Comparison of ENCODE assay signal across 10 cellular contexts in the genomic region with DNA sequence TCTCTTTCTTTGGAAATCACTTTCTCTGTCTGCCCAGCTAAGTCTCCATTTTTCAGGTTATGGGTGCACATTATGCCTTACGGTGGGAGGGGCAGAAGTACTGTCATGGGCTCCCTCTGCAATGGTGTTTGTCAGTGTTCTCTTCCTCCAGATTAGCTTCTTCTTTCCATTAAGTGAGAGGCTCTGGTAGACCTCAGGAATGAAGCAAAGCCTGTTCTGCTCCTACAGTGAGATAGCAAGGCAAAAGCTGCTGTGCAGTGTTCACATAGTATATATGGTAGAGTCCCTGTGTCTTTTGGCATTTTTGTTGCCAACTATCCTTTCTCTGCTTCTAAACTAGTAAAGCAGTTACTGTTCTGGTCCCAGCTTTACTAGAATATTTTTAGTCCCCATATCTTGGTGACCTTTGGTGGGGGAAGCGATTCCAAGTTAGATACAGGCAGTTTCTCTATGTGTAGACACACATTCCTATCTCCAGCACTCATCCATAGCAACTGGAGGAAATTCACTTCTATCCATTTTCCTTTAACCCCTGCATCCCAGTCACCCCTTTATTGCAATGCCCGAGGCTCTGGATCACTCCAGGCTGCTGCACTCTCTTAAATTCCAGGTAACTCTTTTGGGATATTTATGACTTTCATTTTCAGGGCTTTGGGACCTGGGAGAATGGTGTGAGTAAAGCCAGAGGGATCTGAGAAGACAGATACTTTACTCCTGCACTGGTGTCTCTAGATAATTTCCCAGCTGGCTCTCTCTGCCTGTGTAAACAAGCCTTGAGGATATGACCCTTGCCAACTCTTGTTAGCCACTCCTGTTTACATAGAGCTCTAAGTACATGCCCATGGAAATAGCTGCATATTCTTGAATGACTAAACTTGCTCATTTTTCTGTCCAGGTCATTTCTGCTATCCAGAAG. TPM values are rescaled to one million over a fixed set of nuclear protein-coding genes. Genes with fewer than 3 reads are reported as not detected.
DNase-seq lines count a peak whose midpoint lies in the region; ATAC-seq and TF ChIP-seq lines count a peak whose summit lies in the region.
"Had no signal": no experiment of that assay in that cellular context is flagged by ENCODE, and none has a peak within 500 bp of the region (broad histone marks: within the 10 kb centered on the region; RNA-seq: fewer than 3 reads in every experiment).

No MANE protein-coding gene starts in this region.

- H3K27me3 ChIP-seq in RWPE2 (ENCODE audit: insufficient read depth, poor library complexity, severe bottlenecking) (no peaks in the 10 kb centered on the region), foreskin keratinocyte (no peaks in the 10 kb centered on the region), WERI-Rb-1 (ENCODE audit: insufficient read depth, low read depth, severe bottlenecking) (peaks cover 70% of the 10 kb centered on the region)

- TF ChIP-seq CTCF in RWPE2 (IDR thresholded peaks at IDR 0.05; ENCODE audit: poor library complexity, severe bottlenecking) (no peak), foreskin keratinocyte (conservative IDR thresholded peaks at IDR 0.05) (no peak), WERI-Rb-1 (IDR thresholded peaks at IDR 0.05; ENCODE audit: low read depth, low read length) (no peak)

- H3K9me3 ChIP-seq in RWPE2 (ENCODE audit: severe bottlenecking) (no peaks in the 10 kb centered on the region), WERI-Rb-1 (ENCODE audit: severe bottlenecking) (no peaks in the 10 kb centered on the region)

- no peaks in the 10 kb centered on the region for H3K36me3 ChIP-seq in RWPE2 (ENCODE audit: low read depth)
- H3K36me3 ChIP-seq in WERI-Rb-1, result no peaks in the 10 kb centered on the region

- H3K27ac ChIP-seq in RWPE2 (ENCODE audit: poor library complexity, severe bottlenecking) (peak overlapping the region; percentile 94), foreskin keratinocyte (peak overlapping the region; percentile 85), WERI-Rb-1 (no peak overlapping the region)

- H3K4me1 ChIP-seq in RWPE2 (ENCODE audit: insufficient read depth, poor library complexity, severe bottlenecking) (peaks cover 56% of the 10 kb centered on the region), foreskin keratinocyte (peaks cover 37% of the 10 kb centered on the region)

- H3K4me3 ChIP-seq in RWPE2 (ENCODE audit: severe bottlenecking) (no peak overlapping the region), WERI-Rb-1 (ENCODE audit: low read depth, low read length) (no peak overlapping the region)

- ATAC-seq in RWPE2 (ENCODE audit: low read depth) (peak; percentile 79), foreskin keratinocyte (peak; percentile 65), HG03520 (IDR thresholded peaks at IDR 0.05; ENCODE audit: unreplicated experiment) (no peak), HG03354 (IDR thresholded peaks at IDR 0.05; ENCODE audit: poor library complexity, severe bottlenecking, unreplicated experiment) (no peak)
- ATAC-seq: activated naive CD4-positive, alpha-beta T cell treated with anti-CD3 and anti-CD28 coated beads, Interleukin-2, amount 50 U/mL, for 72 hours had no signal

- DNase-seq in ELR (ENCODE audit: low read depth) (peak; percentile 87), RWPE2 (ENCODE audit: low spot score) (no peak), foreskin keratinocyte (peak; percentile 93 to 95), pulmonary artery endothelial cell (ENCODE audit: low read depth, low spot score) (peak; percentile 86), NCI-H345 (lab: John Stamatoyannopoulos, UW) (no peak), WERI-Rb-1 (no peak)

RNA-seq across cellular contexts. Expression of a gene that starts 3.9 kb away (rescaled TPM):
- total RNA-seq in foreskin keratinocyte (6.8 and 8.1 TPM in 2 replicates), pulmonary artery endothelial cell (11.3 and 12.9 TPM in 2 replicates)
- polyA plus RNA-seq in foreskin keratinocyte, result 4.2 and 6.1 TPM in 2 replicates

RNA-seq across cellular contexts. Expression of a gene that starts 24.4 kb away (rescaled TPM):
- total RNA-seq in foreskin keratinocyte (3.6 and 4.6 TPM in 2 replicates), pulmonary artery endothelial cell (2.0 TPM in 2 replicates)
- polyA plus RNA-seq in foreskin keratinocyte, result 2.0 and 2.8 TPM in 2 replicates

RNA-seq across cellular contexts. Expression of a gene that starts 40.2 kb away (rescaled TPM):
- not detected in 2 replicates for total RNA-seq in foreskin keratinocyte
- not detected in 2 replicates for polyA plus RNA-seq in foreskin keratinocyte
- not detected in 2 replicates for total RNA-seq in pulmonary artery endothelial cell
- total RNA-seq: activated naive CD4-positive, alpha-beta T cell treated with anti-CD3 and anti-CD28 coated beads, Interleukin-2, amount 50 U/mL, for 72 hours; T-helper 1 cell treated with Interleukin-12 subunit alpha and Interleukin-12 subunit beta and Interleukin-4 antibody, amounts not matched to agents 30 ng/mL and 1 ng/mL, for 36 hours had no signal

Comparison
In these comparisons a context has a peak if more than half of its experiments do, and no peak if none do; other contexts are left out.
1. DNase-seq: peak in ELR (single experiment), foreskin keratinocyte (2 of 2) and pulmonary artery endothelial cell (single experiment); none in RWPE2 (single experiment), NCI-H345 (single experiment) and WERI-Rb-1 (single experiment).
2. ATAC-seq: peak in RWPE2 (single experiment) and foreskin keratinocyte (single experiment); none in HG03520 (single experiment) and HG03354 (single experiment).